8 cellular contexts compared by ENCODE assay signal in genomic region chr1:87330201-87330953, GRCh38. TPM values are rescaled to one million over a fixed set of nuclear protein-coding genes. Genes with fewer than 3 reads are reported as not detected.
DNase-seq lines count a peak whose midpoint lies in the region; ATAC-seq and TF ChIP-seq lines count a peak whose summit lies in the region.

No MANE protein-coding gene starts in this region.

- no peak for TF ChIP-seq CTCF in brain (conservative IDR thresholded peaks at IDR 0.05)

- peak overlapping the region; percentile 70 for H3K9ac ChIP-seq in skeletal muscle satellite cell (ENCODE audit: low read depth, low read length)

- peak overlapping the region; percentile 99 for H3K4me2 ChIP-seq in skeletal muscle satellite cell (ENCODE audit: low read length)

- DNase-seq in activated T-cell treated with anti-CD3 and anti-CD28 coated beads, Interleukin-2, amount 50 U/mL, for 24 hours, result peak; percentile 38
- DNase-seq in activated T-cell treated with anti-CD3 and anti-CD28 coated beads for 4 hours (no peak), NOMO-1 (lab: John Stamatoyannopoulos, UW; ENCODE audit: unreplicated experiment in 2 of 2) (peak; percentile 42 to 48), H4 (ENCODE audit: low spot score) (no peak)

- H3K4me3 ChIP-seq in iPS-18c (ENCODE audit: insufficient read depth, low read depth, low read length) (peak overlapping the region; percentile 70), skeletal muscle satellite cell (ENCODE audit: low read length) (peak overlapping the region; percentile 92)

- H3K36me3 ChIP-seq in skeletal muscle satellite cell (ENCODE audit: insufficient read depth, low read length), result no peaks in the 10 kb centered on the region

- ATAC-seq in GM19351 (IDR thresholded peaks at IDR 0.05; ENCODE audit: unreplicated experiment), result no peak

- no peaks in the 10 kb centered on the region for H3K27me3 ChIP-seq in skeletal muscle satellite cell (ENCODE audit: control insufficient read depth, insufficient read depth, low read length)

- peak overlapping the region; percentile 86 for H3K4me3 Mint-ChIP-seq in activated T-cell treated with anti-CD3 and anti-CD28 coated beads, Interleukin-2, amount 50 U/mL, for 24 hours
- H3K4me3 Mint-ChIP-seq in brain, result peak overlapping the region; percentile 87 to 98 (median 96)

- no peaks in the 10 kb centered on the region for H3K9me3 Mint-ChIP-seq in activated T-cell treated with anti-CD3 and anti-CD28 coated beads, Interleukin-2, amount 50 U/mL, for 24 hours
- no peaks in the 10 kb centered on the region for H3K9me3 Mint-ChIP-seq in brain

- peak overlapping the region; percentile 94 for H3K27ac Mint-ChIP-seq in activated T-cell treated with anti-CD3 and anti-CD28 coated beads, Interleukin-2, amount 50 U/mL, for 24 hours
- peak overlapping the region; percentile 93 to 99 (median 96) for H3K27ac Mint-ChIP-seq in brain

- H3K27me3 Mint-ChIP-seq in activated T-cell treated with anti-CD3 and anti-CD28 coated beads, Interleukin-2, amount 50 U/mL, for 24 hours, result peaks cover 29% of the 10 kb centered on the region
- peaks cover 10% of the 10 kb centered on the region for H3K27me3 Mint-ChIP-seq in brain

- peaks cover 21% of the 10 kb centered on the region for H3K4me1 ChIP-seq in skeletal muscle satellite cell (ENCODE audit: control insufficient read depth, insufficient read depth, low read length)

- peaks cover 16% of the 10 kb centered on the region for H3K36me3 Mint-ChIP-seq in activated T-cell treated with anti-CD3 and anti-CD28 coated beads, Interleukin-2, amount 50 U/mL, for 24 hours (ENCODE audit: low read depth)
- H3K36me3 Mint-ChIP-seq in brain, result peaks cover 23% of the 10 kb centered on the region

- H3K9me3 ChIP-seq in iPS-18c (ENCODE audit: control insufficient read depth, insufficient read depth, low read length) (no peaks in the 10 kb centered on the region), skeletal muscle satellite cell (replicated peaks; ENCODE audit: low read length) (no peaks in the 10 kb centered on the region)

- H3K4me1 Mint-ChIP-seq in activated T-cell treated with anti-CD3 and anti-CD28 coated beads, Interleukin-2, amount 50 U/mL, for 24 hours (ENCODE audit: low read depth), result peaks cover 54% of the 10 kb centered on the region
- H3K4me1 Mint-ChIP-seq in brain, result peaks cover 53% of the 10 kb centered on the region

RNA-seq across cellular contexts. Expression of gene LMO4, which starts 1.7 kb away (rescaled TPM):
- 200 TPM for polyA plus RNA-seq in brain (ENCODE audit: insufficient read depth, low read depth, low replicate concordance)
- total RNA-seq in skeletal muscle satellite cell (2012; rRNA removed), result 65.9 and 195 TPM in 2 replicates
- total RNA-seq in H4 (2014; rRNA removed; shearing (Covaris generic)), result 28.2 and 33.9 TPM in 2 replicates

Comparison
In these comparisons a context has a peak if more than half of its experiments do, and no peak if none do; other contexts are left out.
1. DNase-seq: peak in activated T-cell treated with anti-CD3 and anti-CD28 coated beads, Interleukin-2, amount 50 U/mL, for 24 hours (single experiment) and NOMO-1 (2 of 2); none in activated T-cell treated with anti-CD3 and anti-CD28 coated beads for 4 hours (single experiment) and H4 (single experiment).